Comparison of ENCODE assay signal across 30 cellular contexts in the genomic region with DNA sequence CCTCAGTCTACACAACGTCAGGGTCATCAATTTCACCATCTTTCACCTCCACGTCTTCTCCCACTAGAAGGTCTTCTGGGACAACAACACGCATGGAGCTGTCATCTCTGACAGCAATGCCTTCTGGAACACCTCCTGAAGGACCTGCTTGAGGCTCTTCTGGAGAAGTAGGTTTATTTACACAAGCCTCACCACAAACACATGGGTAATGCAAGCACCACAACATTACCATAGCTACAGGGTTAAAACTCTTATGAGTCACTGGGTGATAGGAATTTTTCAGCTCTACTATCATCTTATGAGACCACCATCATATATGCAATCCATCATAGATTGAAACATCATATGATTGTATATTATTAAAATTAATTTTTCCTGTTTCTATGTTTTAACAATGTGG.
A peak's percentile ranks its signal among the peaks of the same experiment; 100 is the strongest.
DNase-seq lines count a peak whose midpoint lies in the region; ATAC-seq and TF ChIP-seq lines count a peak whose summit lies in the region.
"Had no signal": no experiment of that assay in that cellular context is flagged by ENCODE, and none has a peak within 500 bp of the region (broad histone marks: within the 10 kb centered on the region; RNA-seq: fewer than 3 reads in every experiment).

No MANE protein-coding gene starts in this region.

- no peaks in the 10 kb centered on the region for H3K4me1 ChIP-seq in foreskin keratinocyte
- no peaks in the 10 kb centered on the region for H3K4me1 ChIP-seq in mucosa of descending colon (ENCODE audit: low read depth)
- H3K4me1 ChIP-seq: BLaER1 treated with 17β-estradiol and CSF1 and Interleukin-3, amounts not matched to agents 10 nM and 100 nM; body of pancreas; esophagus muscularis mucosa; gastrocnemius medialis; upper lobe of left lung had no signal

- no peak overlapping the region for H3K4me3 ChIP-seq in mucosa of descending colon
- H3K4me3 ChIP-seq: BLaER1 treated with 17β-estradiol and CSF1 and Interleukin-3, amounts not matched to agents 10 nM and 100 nM; body of pancreas; esophagus muscularis mucosa; gastrocnemius medialis; lung; SK-N-MC; upper lobe of left lung had no signal

- peak; percentile 77 for DNase-seq in DMS53 treated with DMSO at 0.1 percent for 48 hours (lab: John Stamatoyannopoulos, UW; ENCODE audit: unreplicated experiment)
- DNase-seq in HT1080 (ENCODE audit: low read depth): peak; percentile 70
- DNase-seq in T1000 (lab: John Stamatoyannopoulos, UW): peak; percentile 33
- no peak for DNase-seq in foreskin keratinocyte
- DNase-seq in mucosa of descending colon: no peak
- DNase-seq in putamen (ENCODE audit: low spot score): no peak
- DNase-seq: activated CD4-positive, alpha-beta memory T cell treated with anti-CD3 and anti-CD28 coated beads, Interleukin-2, amount 10 ng/mL, durations not matched to agents 7 days and 5 days; activated CD8-positive, alpha-beta memory T cell treated with anti-CD3 and anti-CD28 coated beads, Interleukin-2, amount 50 U/mL, for 4 hours; activated naive CD4-positive, alpha-beta T cell; activated naive CD8-positive, alpha-beta T cell treated with anti-CD3 and anti-CD28 coated beads, Interleukin-2, amount 50 U/mL, for 24 hours; body of pancreas; cerebellar nuclear complex; dermis blood vessel endothelial cell; endodermal cell; gastrocnemius medialis; GF-D8; kidney glomerular epithelial cell; NCI-H146; NCI-H2171; substantia nigra; upper lobe of left lung had no signal

- no peaks in the 10 kb centered on the region for H3K9me3 ChIP-seq in mucosa of descending colon
- H3K9me3 ChIP-seq: BLaER1 treated with 17β-estradiol and CSF1 and Interleukin-3, amounts not matched to agents 10 nM and 100 nM; body of pancreas; esophagus muscularis mucosa; gastrocnemius medialis; upper lobe of left lung had no signal

- ATAC-seq in foreskin keratinocyte (peak; percentile 32), GM21447 (IDR thresholded peaks at IDR 0.05; ENCODE audit: unreplicated experiment) (no peak), HG03135 (IDR thresholded peaks at IDR 0.05; ENCODE audit: unreplicated experiment) (no peak), mucosa of descending colon (no peak)
- ATAC-seq: activated CD4-positive, CD25-positive, alpha-beta regulatory T cell treated with anti-CD3 and anti-CD28 coated beads, Interleukin-2, amount 50 U/mL, for 24 hours; activated naive CD8-positive, alpha-beta T cell treated with anti-CD3 and anti-CD28 coated beads, Interleukin-2, amount 50 U/mL, for 24 hours; body of pancreas; gastrocnemius medialis; stimulated activated memory B cell treated with anti-CD40 and anti-IgM and Interleukin-4, amounts not matched to agents 10 μg/mL and 1 μg/mL and 100 μg/mL, for 72 hours had no signal

- H3K27ac ChIP-seq in foreskin keratinocyte: no peak overlapping the region
- H3K27ac ChIP-seq: BLaER1 treated with 17β-estradiol and CSF1 and Interleukin-3, amounts not matched to agents 10 nM and 100 nM; body of pancreas; esophagus muscularis mucosa; gastrocnemius medialis; KMS-11; SK-N-MC; upper lobe of left lung had no signal

- H3K36me3 ChIP-seq in mucosa of descending colon (ENCODE audit: low read depth): no peaks in the 10 kb centered on the region
- H3K36me3 ChIP-seq: BLaER1 treated with 17β-estradiol and CSF1 and Interleukin-3, amounts not matched to agents 10 nM and 100 nM; esophagus muscularis mucosa; gastrocnemius medialis; upper lobe of left lung had no signal

- H3K27me3 ChIP-seq in foreskin keratinocyte: no peaks in the 10 kb centered on the region
- H3K27me3 ChIP-seq: BLaER1 treated with 17β-estradiol and CSF1 and Interleukin-3, amounts not matched to agents 10 nM and 100 nM; body of pancreas; esophagus muscularis mucosa; gastrocnemius medialis; upper lobe of left lung had no signal

- intact Hi-C loops in mucosa of descending colon (cut with DNase I, micrococcal nuclease): no loop called here

- TF ChIP-seq CTCF in foreskin keratinocyte (conservative IDR thresholded peaks at IDR 0.05): no peak
- no peak for TF ChIP-seq CTCF in mucosa of descending colon (IDR thresholded peaks at IDR 0.05)

Comparison
In these comparisons a context has a peak if more than half of its experiments do, and no peak if none do; other contexts are left out.
1. DNase-seq: peak in DMS53 treated with DMSO at 0.1 percent for 48 hours (single experiment), HT1080 (single experiment) and T1000 (single experiment); none in foreskin keratinocyte (0 of 2), mucosa of descending colon (0 of 3) and putamen (single experiment).